8 cellular contexts compared by ENCODE assay signal in genomic region chrX:49001521-49002090, GRCh38. TPM values are rescaled to one million over a fixed set of nuclear protein-coding genes. Genes with fewer than 3 reads are reported as not detected.
A peak's percentile ranks its signal among the peaks of the same experiment; 100 is the strongest.
DNase-seq lines count a peak whose midpoint lies in the region; ATAC-seq and TF ChIP-seq lines count a peak whose summit lies in the region.

No MANE protein-coding gene starts in this region.

- H3K27ac ChIP-seq in AG04450 (ENCODE audit: low read depth, low read length) = peak overlapping the region; percentile 39
- H3K27ac ChIP-seq in Panc1 (ENCODE audit: low read length) = peak overlapping the region; percentile 96
- H3K27ac ChIP-seq in ovary = peak overlapping the region in 1 of 2 donors; percentile 3

- in situ Hi-C loops in Panc1 (cut with HindIII; ENCODE audit: low pct_unique_long_range_greater_than_20kb, low sequenced_read_pairs) = no loop called here

- 0 out of 2 replicates have a peak, but pooled peaks cover 3% of the 10 kb centered on the region for H3K4me1 ChIP-seq in Panc1 (ENCODE audit: control insufficient read depth, insufficient read depth, low read length)
- peaks cover 2% of the 10 kb centered on the region for H3K4me1 ChIP-seq in ovary (ENCODE audit: insufficient read depth)

- WGBS in ovary, 3 donors = 29 to 35% (median 32%) methylated on average over 17 of the region's 17 CpGs

- no peaks in the 10 kb centered on the region for H3K27me3 ChIP-seq in AG04450 (ENCODE audit: control insufficient read depth, insufficient read depth, low read length)
- no peaks in the 10 kb centered on the region for H3K27me3 ChIP-seq in Panc1 (ENCODE audit: control insufficient read depth, insufficient read depth, low read length)
- H3K27me3 ChIP-seq in ovary = no peaks in the 10 kb centered on the region

- intact Hi-C loops in Panc1 (cut with micrococcal nuclease; ENCODE audit: unreplicated experiment) = no loop called here
- intact Hi-C loops in ovary (cut with DNase I) = no loop called here

- TF ChIP-seq EP300 in ovary (IDR thresholded peaks at IDR 0.05) = no peak

- TF ChIP-seq CTCF in AG04450 (IDR thresholded peaks at IDR 0.05; ENCODE audit: low read depth, low read length) (no peak), Panc1 (IDR thresholded peaks at IDR 0.05) (no peak), ovary (IDR thresholded peaks at IDR 0.05) (no peak), type B pancreatic cell (conservative IDR thresholded peaks at IDR 0.05) (no peak)

- no peaks in the 10 kb centered on the region for H3K27me3 Mint-ChIP-seq in type B pancreatic cell

- H3K27ac Mint-ChIP-seq in type B pancreatic cell = peak overlapping the region; percentile 95

- CTCF ChIA-PET in AG04450 (lab: Charles Lee) = no interaction called here
- CTCF ChIA-PET in Panc1 (lab: Charles Lee) = no interaction called here

- peak; percentile 20 for ATAC-seq in GM18870 (IDR thresholded peaks at IDR 0.05; ENCODE audit: unreplicated experiment)
- peak; percentile 24 for ATAC-seq in HG03280 (IDR thresholded peaks at IDR 0.05; ENCODE audit: unreplicated experiment)
- ATAC-seq in Panc1 = peak; percentile 59

- H3K4me3 Mint-ChIP-seq in type B pancreatic cell = peak overlapping the region; percentile 97

- no peaks in the 10 kb centered on the region; the same call in 1 of the 2 replicates for H3K36me3 ChIP-seq in Panc1 (ENCODE audit: control insufficient read depth, insufficient read depth, low read length)
- H3K36me3 ChIP-seq in ovary = no peaks in the 10 kb centered on the region

- no peaks in the 10 kb centered on the region for H3K4me1 Mint-ChIP-seq in type B pancreatic cell (ENCODE audit: unreplicated experiment)

- peaks cover 16% of the 10 kb centered on the region for H3K36me3 Mint-ChIP-seq in type B pancreatic cell

- peak overlapping the region; percentile 80 for H3K4me3 ChIP-seq in AG04450 (ENCODE audit: low read depth, low read length)
- H3K4me3 ChIP-seq in Panc1 (ENCODE audit: low read depth in 2 of 2, low read length in 2 of 2) = peak overlapping the region; percentile 94 to 99
- H3K4me3 ChIP-seq in ovary = peak overlapping the region; percentile 45

- POLR2A ChIA-PET in AG04450 (lab: Yijun Ruan, JAX) = interaction anchor here (0.7 to 1.4 kb wide), 5 partner anchors 14 to 41 kb away, joined by 3 to 6 read pairs (median 6); partner anchors contain the start of gene TFE3
- POLR2A ChIA-PET in Panc1 (lab: Charles Lee) = interaction anchor here (1.0 kb wide), 1 partner anchor 30 kb away, joined by 3 read pairs; the partner anchor contains the start of gene KCND1

- DNase-seq in AG04450 (ENCODE audit: low read depth, low spot score) (no peak), Panc1 (ENCODE audit: low read depth, low spot score) (no peak), globus pallidus (ENCODE audit: low spot score) (peak; percentile 13), ovary (peak in 2 of 5 donors; percentile 19 to 29), type B pancreatic cell (ENCODE audit: extremely low spot score, unreplicated experiment) (no peak)
- peak; percentile 54 for DNase-seq in activated naive CD4-positive, alpha-beta T cell treated with Interleukin-2 at 50 U/mL for 16 hours

- TSS peak; percentile 81 for BruUV-seq in Panc1 (replicated peaks; lab: Mats Ljungman, UMichigan)

- H3K9me3 ChIP-seq in AG04450 (ENCODE audit: control insufficient read depth, insufficient read depth, low read length) (no peaks in the 10 kb centered on the region), Panc1 (ENCODE audit: control insufficient read depth, insufficient read depth, low read depth, low read length) (no peaks in the 10 kb centered on the region), ovary (no peaks in the 10 kb centered on the region)

- no peak for TF ChIP-seq POLR2A in ovary (IDR thresholded peaks at IDR 0.05)

- no peaks in the 10 kb centered on the region for H3K9me3 Mint-ChIP-seq in type B pancreatic cell

RNA-seq across cellular contexts. Expression of gene GRIPAP1, which starts 0.5 kb away (rescaled TPM):
- polyA plus RNA-seq in AG04450 (2011; rRNA removed) (24.3 and 25.0 TPM in 2 replicates), ovary (10 to 100 TPM; 20.0 to 40.5 TPM)
- polyA minus RNA-seq in AG04450 (2011; rRNA and poly(A)+ RNA removed) = 18.3 and 21.1 TPM in 2 replicates
- total RNA-seq in Panc1 (2021; ENCODE audit: unreplicated experiment) (51.0 TPM), ovary (10 to 100 TPM; 21.9 to 45.0 (median 31.2) TPM), type B pancreatic cell (ENCODE audit: low replicate concordance) (43.3 and 54.7 TPM in 2 replicates)
- 45.7 TPM for polyA plus RNA-seq in Panc1 (2012; ENCODE audit: insufficient read length)

RNA-seq across cellular contexts. Expression of gene KCND1, which starts 30.0 kb away (rescaled TPM):
- 1.2 and 1.5 TPM in 2 replicates for polyA plus RNA-seq in AG04450 (2011; rRNA removed)
- polyA minus RNA-seq in AG04450 (2011; rRNA and poly(A)+ RNA removed) = 2.9 and 4.3 TPM in 2 replicates
- total RNA-seq in Panc1 (2021; ENCODE audit: unreplicated experiment) = 5.5 TPM
- polyA plus RNA-seq in Panc1 (2012; ENCODE audit: insufficient read length) = 8.5 TPM
- total RNA-seq in ovary = 1 to 10 TPM in 5 of 7 donors, under 1 TPM in 2; 0.76 to 4.6 (median 2.0) TPM
- polyA plus RNA-seq in ovary = 1 to 10 TPM; 1.9 to 4.2 TPM
- 3.0 and 3.8 TPM in 2 replicates for total RNA-seq in type B pancreatic cell (ENCODE audit: low replicate concordance)

RNA-seq across cellular contexts. Expression of gene TFE3, which starts 41.6 kb away (rescaled TPM):
- polyA plus RNA-seq in AG04450 (2011; rRNA removed) = 28.4 and 42.0 TPM in 2 replicates
- polyA minus RNA-seq in AG04450 (2011; rRNA and poly(A)+ RNA removed) = 48.5 and 49.3 TPM in 2 replicates
- 45.9 TPM for total RNA-seq in Panc1 (2021; ENCODE audit: unreplicated experiment)
- 57.6 TPM for polyA plus RNA-seq in Panc1 (2012; ENCODE audit: insufficient read length)
- 10 to 100 TPM; 44.8 to 69.4 (median 57.3) TPM for total RNA-seq in ovary
- 10 to 100 TPM; 42.1 to 49.2 TPM for polyA plus RNA-seq in ovary
- 29.6 and 53.9 TPM in 2 replicates for total RNA-seq in type B pancreatic cell (ENCODE audit: low replicate concordance)

RNA-seq across cellular contexts. Expression of gene OTUD5, which starts 44.2 kb away (rescaled TPM):
- polyA plus RNA-seq in AG04450 (2011; rRNA removed) = 51.3 and 52.0 TPM in 2 replicates
- 38.7 and 56.4 TPM in 2 replicates for polyA minus RNA-seq in AG04450 (2011; rRNA and poly(A)+ RNA removed)
- total RNA-seq in Panc1 (2021; ENCODE audit: unreplicated experiment) = 59.5 TPM
- 102 TPM for polyA plus RNA-seq in Panc1 (2012; ENCODE audit: insufficient read length)
- 10 to 100 TPM; 25.8 to 57.8 (median 53.8) TPM for total RNA-seq in ovary
- 10 to 100 TPM; 41.9 to 72.7 TPM for polyA plus RNA-seq in ovary
- total RNA-seq in type B pancreatic cell (ENCODE audit: low replicate concordance) = 49.5 and 53.1 TPM in 2 replicates

RNA-seq across cellular contexts. Expression of gene CCDC120, which starts 57.2 kb away (rescaled TPM):
- polyA plus RNA-seq in AG04450 (2011; rRNA removed) = 0.83 and 1.0 TPM in 2 replicates
- polyA minus RNA-seq in AG04450 (2011; rRNA and poly(A)+ RNA removed) = 1.00 and 1.1 TPM in 2 replicates
- 11.0 TPM for total RNA-seq in Panc1 (2021; ENCODE audit: unreplicated experiment)
- polyA plus RNA-seq in Panc1 (2012; ENCODE audit: insufficient read length) = 9.4 TPM
- total RNA-seq in ovary = 10 to 100 TPM in 3 of 7 donors, 1 to 10 TPM in 4; 3.3 to 11.2 (median 9.9) TPM
- 1 to 10 TPM; 3.8 to 4.6 TPM for polyA plus RNA-seq in ovary
- total RNA-seq in type B pancreatic cell (ENCODE audit: low replicate concordance) = 25.3 and 48.6 TPM in 2 replicates

Comparison
In these comparisons a context has a peak if more than half of its experiments do, and no peak if none do; other contexts are left out.
1. DNase-seq: peak in activated naive CD4-positive, alpha-beta T cell treated with Interleukin-2 at 50 U/mL for 16 hours (single experiment) and globus pallidus (single experiment); none in AG04450 (single experiment), Panc1 (single experiment) and type B pancreatic cell (single experiment).
2. H3K4me3 ChIP-seq: peak in every context shown above with its lines; median percentile 96 in Panc1; 80 in AG04450; 45 in ovary.
3. Peak in every context shown above with its lines, with median percentiles within 50 percentile points of each other: ATAC-seq.